Comparison of ENCODE assay signal across 8 cellular contexts in genomic region chr17:50094753-50095616, GRCh38. TPM values are rescaled to one million over a fixed set of nuclear protein-coding genes. Genes with fewer than 3 reads are reported as not detected.
A peak's percentile ranks its signal among the peaks of the same experiment; 100 is the strongest.
DNase-seq lines count a peak whose midpoint lies in the region; ATAC-seq, FAIRE-seq and TF ChIP-seq lines count a peak whose summit lies in the region.

Gene PDK2 (plus strand): TSS chr17:50095351. CDS start chr17:50095436, 85 bp downstream.

- peaks cover 5% of the 10 kb centered on the region for H3K79me2 ChIP-seq in astrocyte (ENCODE audit: insufficient read depth, low read length)

- H3K9me3 ChIP-seq in astrocyte (ENCODE audit: insufficient read depth, low read depth, low read length) (no peaks in the 10 kb centered on the region), right cardiac atrium (ENCODE audit: control insufficient read depth, low read length) (no peaks in the 10 kb centered on the region), uterus (no peaks in the 10 kb centered on the region)

- peaks cover 6% of the 10 kb centered on the region for H3K36me3 Mint-ChIP-seq in astrocyte (ENCODE audit: low read depth, unreplicated experiment)

- H3K9me3 Mint-ChIP-seq in astrocyte (ENCODE audit: unreplicated experiment): no peaks in the 10 kb centered on the region

- TF ChIP-seq CTCF in astrocyte (IDR thresholded peaks at IDR 0.05; ENCODE audit: insufficient read depth, low read depth, low read length) (no peak), uterus (IDR thresholded peaks at IDR 0.05) (peak in 2 of 4 experiments; percentile 32 to 48)

- H3K36me3 ChIP-seq in astrocyte (ENCODE audit: insufficient read depth, low read length) (peaks cover 8% of the 10 kb centered on the region), uterus (no peaks in the 10 kb centered on the region)

- no peak for FAIRE-seq in astrocyte (lab: Jason Lieb, UNC)

- H3K27me3 Mint-ChIP-seq in astrocyte (ENCODE audit: low read depth, unreplicated experiment): peaks cover 2% of the 10 kb centered on the region

- WGBS in right cardiac atrium: under 1% methylated on average over 68 of the region's 68 CpGs

- H3K4me3 Mint-ChIP-seq in astrocyte (ENCODE audit: unreplicated experiment): peak within 1 kb of the TSS; percentile 94

- intact Hi-C loops in right cardiac atrium (cut with DNase I) (loop anchor here (5.0 to 10.0 kb wide), 4 partner anchors 60 to 200 kb away; partner anchors contain the start of gene PPP1R9B (in 1 of the 4)), uterus (cut with DNase I; ENCODE audit: low total_unique reads) (no loop called here)

- ATAC-seq in GM18505 (IDR thresholded peaks at IDR 0.05; ENCODE audit: unreplicated experiment) (peak; percentile 82), HG02973 (IDR thresholded peaks at IDR 0.05; ENCODE audit: unreplicated experiment) (peak; percentile 80), right cardiac atrium (peak; percentile 95)

- DNase-seq in NCI-H1930 (lab: John Stamatoyannopoulos, UW) (peak; percentile 75 to 79), T-helper 9 cell (peak; percentile 92), astrocyte (ENCODE audit: low read depth) (peak; percentile 91), right cardiac atrium (peak; percentile 96 to 99 (median 99)), putamen (ENCODE audit: low spot score) (peak; percentile 97), uterus (peak; percentile 96)

- H3K4me1 ChIP-seq in astrocyte (ENCODE audit: insufficient read depth, low read length): peaks cover 16% of the 10 kb centered on the region
- H3K4me1 ChIP-seq in right cardiac atrium (ENCODE audit: control insufficient read depth, insufficient read depth, low read length): peaks cover 2% of the 10 kb centered on the region
- peaks cover 0 to 13% of the 10 kb centered on the region in 2 donors for H3K4me1 ChIP-seq in uterus

- H4K20me1 ChIP-seq in astrocyte (ENCODE audit: insufficient read depth, low read length): peaks cover 8% of the 10 kb centered on the region

- peak within 1 kb of the TSS; percentile 64 for H2AFZ ChIP-seq in astrocyte (ENCODE audit: low read depth, low read length)

- H3K27me3 ChIP-seq in astrocyte (ENCODE audit: insufficient read depth, low read length) (no peaks in the 10 kb centered on the region), right cardiac atrium (ENCODE audit: control insufficient read depth, insufficient read depth) (no peaks in the 10 kb centered on the region), uterus (no peaks in the 10 kb centered on the region)

- H3K9ac ChIP-seq in astrocyte (ENCODE audit: low read length): peak within 1 kb of the TSS; percentile 84

- TF ChIP-seq POLR2A in GM18505 (IDR thresholded peaks at IDR 0.05; ENCODE audit: borderline replicate concordance, extremely low read depth, insufficient read depth, insufficient read length) (peak; percentile 56), uterus (IDR thresholded peaks at IDR 0.05) (peak; percentile 65 to 67)

- peak within 1 kb of the TSS; percentile 92 for H3K4me2 ChIP-seq in astrocyte (ENCODE audit: low read length)

- peak within 1 kb of the TSS; percentile 43 for H3K27ac ChIP-seq in astrocyte (ENCODE audit: low read depth, low read length)
- H3K27ac ChIP-seq in right cardiac atrium (ENCODE audit: low read length): peak within 1 kb of the TSS; percentile 90
- H3K27ac ChIP-seq in uterus: peak within 1 kb of the TSS; percentile 78 to 84

- H3K27ac Mint-ChIP-seq in astrocyte (ENCODE audit: unreplicated experiment): peak within 1 kb of the TSS; percentile 87

- H3K4me1 Mint-ChIP-seq in astrocyte (ENCODE audit: low read depth, unreplicated experiment): peaks cover 9% of the 10 kb centered on the region

- H3K4me3 ChIP-seq in astrocyte (ENCODE audit: insufficient read depth, low read depth, low read length): peak within 1 kb of the TSS; percentile 79
- peak within 1 kb of the TSS; percentile 64 for H3K4me3 ChIP-seq in right cardiac atrium (ENCODE audit: low read length)
- H3K4me3 ChIP-seq in uterus: peak within 1 kb of the TSS; percentile 59 to 85

RNA-seq across cellular contexts. Expression of gene PDK2, which starts in this region (rescaled TPM):
- total RNA-seq in astrocyte (25.8 and 26.8 TPM in 2 replicates), right cardiac atrium (100 to 1,000 TPM; 167 to 219 (median 182) TPM), uterus (10 to 100 TPM; 12.9 to 62.6 (median 32.4) TPM)
- 149 TPM for polyA plus RNA-seq in right cardiac atrium

Comparison
In these comparisons a context has a peak if more than half of its experiments do, and no peak if none do; other contexts are left out.
1. Peak in every context shown above with its lines: DNase-seq, ATAC-seq, H3K4me3 ChIP-seq and H3K27ac ChIP-seq.